Comparison of ENCODE assay signal across 15 cellular contexts in genomic region chr9:124505006-124505900, GRCh38. TPM values are rescaled to one million over a fixed set of nuclear protein-coding genes. Genes with fewer than 3 reads are reported as not detected.
DNase-seq lines count a peak whose midpoint lies in the region; ATAC-seq and TF ChIP-seq lines count a peak whose summit lies in the region.
"Had no signal": no experiment of that assay in that cellular context is flagged by ENCODE, and none has a peak within 500 bp of the region (broad histone marks: within the 10 kb centered on the region; RNA-seq: fewer than 3 reads in every experiment).

No MANE protein-coding gene starts in this region.

- H3K27me3 Mint-ChIP-seq in activated T-helper 17 cell treated with anti-CD3 and anti-CD28 coated beads, Interleukin-2, amount 50 U/mL, for 72 hours, result peaks cover 22% of the 10 kb centered on the region
- H3K27me3 Mint-ChIP-seq in activated naive CD4-positive, alpha-beta T cell treated with anti-CD3 and anti-CD28 coated beads, Interleukin-2, amount 10 ng/mL, durations not matched to agents 7 days and 5 days, result peaks cover 62% of the 10 kb centered on the region

- CTCF ChIA-PET in activated naive CD4-positive, alpha-beta T cell treated with anti-CD3 and anti-CD28 coated beads, Interleukin-2, amount 10 ng/mL, durations not matched to agents 7 days and 5 days (lab: Charles Lee), result interaction anchor here (1.0 kb wide), 1 partner anchor 22 kb away, joined by 3 read pairs; no protein-coding TSS in a partner anchor

- peak overlapping the region; percentile 52 for H3K4me3 ChIP-seq in HUES6 (ENCODE audit: low read depth, low read length)
- H3K4me3 ChIP-seq in iPS-18c (ENCODE audit: insufficient read depth, low read depth, low read length), result peak overlapping the region; percentile 40

- peaks cover 13% of the 10 kb centered on the region; the same call in 1 of the 2 replicates for H3K4me1 ChIP-seq in HUES6 (ENCODE audit: control insufficient read depth, insufficient read depth, low read length)

- H3K27ac Mint-ChIP-seq in activated T-helper 17 cell treated with anti-CD3 and anti-CD28 coated beads, Interleukin-2, amount 50 U/mL, for 72 hours, result no peak overlapping the region
- H3K27ac Mint-ChIP-seq in activated naive CD4-positive, alpha-beta T cell treated with anti-CD3 and anti-CD28 coated beads, Interleukin-2, amount 10 ng/mL, durations not matched to agents 7 days and 5 days, result no peak overlapping the region

- no peak overlapping the region for H3K9ac ChIP-seq in HUES6 (ENCODE audit: low read length)

- peaks cover 67% of the 10 kb centered on the region for H3K27me3 ChIP-seq in HUES6 (ENCODE audit: control insufficient read depth, insufficient read depth, low read length)

- H3K27ac ChIP-seq in HUES6 (ENCODE audit: low read depth, low read length), result no peak overlapping the region
- H3K27ac ChIP-seq: sigmoid colon, thoracic aorta had no signal

- no peak for TF ChIP-seq POLR2A in erythroblast (IDR thresholded peaks at IDR 0.05; ENCODE audit: low read length)

- DNase-seq in retina, result peak; percentile 44
- no peak for DNase-seq in erythroblast (lab: John Stamatoyannopoulos, UW)
- no peak for DNase-seq in activated naive CD4-positive, alpha-beta T cell treated with anti-CD3 and anti-CD28 coated beads, Interleukin-2, amount 10 ng/mL, durations not matched to agents 7 days and 5 days
- DNase-seq: activated CD4-positive, alpha-beta T cell treated with anti-CD3 and anti-CD28 coated beads for 48 hours; NCI-H1092; NCI-H446 treated with DMSO at 0.1 percent for 48 hours; PC-3; sigmoid colon had no signal

- no peaks in the 10 kb centered on the region for H3K36me3 ChIP-seq in HUES6 (ENCODE audit: control insufficient read depth, insufficient read depth, low read length)
- H3K36me3 ChIP-seq: sigmoid colon, thoracic aorta had no signal

- H3K36me3 Mint-ChIP-seq in activated T-helper 17 cell treated with anti-CD3 and anti-CD28 coated beads, Interleukin-2, amount 50 U/mL, for 72 hours (ENCODE audit: low read depth), result peaks cover 5% of the 10 kb centered on the region
- peaks cover 2% of the 10 kb centered on the region for H3K36me3 Mint-ChIP-seq in activated naive CD4-positive, alpha-beta T cell treated with anti-CD3 and anti-CD28 coated beads, Interleukin-2, amount 10 ng/mL, durations not matched to agents 7 days and 5 days
- H3K36me3 Mint-ChIP-seq: CD8-positive, alpha-beta memory T cell had no signal

- H3K4me3 Mint-ChIP-seq in activated T-helper 17 cell treated with anti-CD3 and anti-CD28 coated beads, Interleukin-2, amount 50 U/mL, for 72 hours, result peak overlapping the region; percentile 19
- H3K4me3 Mint-ChIP-seq in activated naive CD4-positive, alpha-beta T cell treated with anti-CD3 and anti-CD28 coated beads, Interleukin-2, amount 10 ng/mL, durations not matched to agents 7 days and 5 days, result no peak overlapping the region

- H3K9me3 ChIP-seq in HUES6 (ENCODE audit: control insufficient read depth, insufficient read depth, low read depth, low read length) (no peaks in the 10 kb centered on the region), iPS-18c (ENCODE audit: control insufficient read depth, insufficient read depth, low read length) (peaks cover 7% of the 10 kb centered on the region)
- H3K9me3 ChIP-seq: sigmoid colon, thoracic aorta had no signal

- no peak for ATAC-seq in activated T-helper 17 cell treated with anti-CD3 and anti-CD28 coated beads, Interleukin-2, amount 50 U/mL, for 72 hours (replicated peaks)
- no peak for ATAC-seq in HG02798 (IDR thresholded peaks at IDR 0.05; ENCODE audit: poor library complexity, unreplicated experiment)
- ATAC-seq: PC-3 had no signal

- H3K9me3 Mint-ChIP-seq in activated T-helper 17 cell treated with anti-CD3 and anti-CD28 coated beads, Interleukin-2, amount 50 U/mL, for 72 hours, result no peaks in the 10 kb centered on the region
- H3K9me3 Mint-ChIP-seq in activated naive CD4-positive, alpha-beta T cell treated with anti-CD3 and anti-CD28 coated beads, Interleukin-2, amount 10 ng/mL, durations not matched to agents 7 days and 5 days, result no peaks in the 10 kb centered on the region
- H3K9me3 Mint-ChIP-seq: CD8-positive, alpha-beta memory T cell had no signal

- peaks cover 5% of the 10 kb centered on the region for H3K4me1 Mint-ChIP-seq in activated T-helper 17 cell treated with anti-CD3 and anti-CD28 coated beads, Interleukin-2, amount 50 U/mL, for 72 hours
- peaks cover 9% of the 10 kb centered on the region for H3K4me1 Mint-ChIP-seq in activated naive CD4-positive, alpha-beta T cell treated with anti-CD3 and anti-CD28 coated beads, Interleukin-2, amount 10 ng/mL, durations not matched to agents 7 days and 5 days

RNA-seq across cellular contexts. Expression of gene NR5A1, which starts 1.9 kb away (rescaled TPM):
- not detected for total RNA-seq in activated T-helper 17 cell treated with anti-CD3 and anti-CD28 coated beads, Interleukin-2, amount 50 U/mL, for 72 hours
- total RNA-seq: CD8-positive, alpha-beta memory T cell; cerebellum; PC-3; sigmoid colon; thoracic aorta had no signal

RNA-seq across cellular contexts. Expression of gene ADGRD2, which starts 55.0 kb away (rescaled TPM):
- not detected for total RNA-seq in activated T-helper 17 cell treated with anti-CD3 and anti-CD28 coated beads, Interleukin-2, amount 50 U/mL, for 72 hours
- total RNA-seq: CD8-positive, alpha-beta memory T cell; PC-3; sigmoid colon; thoracic aorta had no signal
